In genomic region chr5:53430618-53431252, GRCh38 we compare ENCODE assay signal across 8 cellular contexts. TPM values are rescaled to one million over a fixed set of nuclear protein-coding genes. Genes with fewer than 3 reads are reported as not detected.
DNase-seq lines count a peak whose midpoint lies in the region; ATAC-seq, FAIRE-seq and TF ChIP-seq lines count a peak whose summit lies in the region.

No MANE protein-coding gene starts in this region.

- DNase-seq in D721Med (ENCODE audit: insufficient read length, low spot score) (no peak), MM.1S (no peak), coronary artery (ENCODE audit: low spot score) (no peak), NCI-H446 (lab: John Stamatoyannopoulos, UW) (no peak), H7 (no peak), DMS79 (lab: John Stamatoyannopoulos, UW) (no peak)

- H3K9ac ChIP-seq in MM.1S (ENCODE audit: low read length), result no peak overlapping the region

- H3K4me1 ChIP-seq in MM.1S (ENCODE audit: low read length) (no peaks in the 10 kb centered on the region), mesodermal cell (ENCODE audit: control insufficient read depth, insufficient read depth, low read length, poor library complexity, severe bottlenecking) (peaks cover 20% of the 10 kb centered on the region)

- H3K36me3 ChIP-seq in MM.1S (replicated peaks; ENCODE audit: insufficient read depth, low read length) (no peaks in the 10 kb centered on the region), mesodermal cell (ENCODE audit: control insufficient read depth, insufficient read depth, low read length) (no peaks in the 10 kb centered on the region), H7 (replicated peaks; ENCODE audit: control insufficient read depth, insufficient read depth, low read length) (no peaks in the 10 kb centered on the region)

- no peaks in the 10 kb centered on the region for H3F3A ChIP-seq in MM.1S (ENCODE audit: insufficient read depth, low read length)

- H3K4me2 ChIP-seq in MM.1S (ENCODE audit: low read depth, low read length), result no peak overlapping the region

- TF ChIP-seq CTCF in D721Med (IDR thresholded peaks at IDR 0.05; ENCODE audit: insufficient read depth, missing control alignments) (peak; percentile 24), MM.1S (IDR thresholded peaks at IDR 0.05; ENCODE audit: low read length) (peak; percentile 40), coronary artery (IDR thresholded peaks at IDR 0.05) (peak; percentile 38)

- no peak overlapping the region for H2AFZ ChIP-seq in MM.1S (ENCODE audit: low read length)

- H3K79me2 ChIP-seq in MM.1S (ENCODE audit: low read length), result no peaks in the 10 kb centered on the region

- H4K20me1 ChIP-seq in MM.1S (ENCODE audit: insufficient read depth, low read length), result no peaks in the 10 kb centered on the region

- no peak overlapping the region for H3K4me3 ChIP-seq in MM.1S (ENCODE audit: low read length)
- H3K4me3 ChIP-seq in coronary artery, result no peak overlapping the region
- H3K4me3 ChIP-seq in mesodermal cell (ENCODE audit: extremely low read depth, insufficient read depth, low read length, poor library complexity, severe bottlenecking), result no peak overlapping the region
- no peak overlapping the region for H3K4me3 ChIP-seq in H7 (ENCODE audit: insufficient read depth, low read depth, low read length)

- no peaks in the 10 kb centered on the region for H3K9me3 ChIP-seq in MM.1S (replicated peaks; ENCODE audit: insufficient read depth, low read length)
- no peaks in the 10 kb centered on the region for H3K9me3 ChIP-seq in mesodermal cell (ENCODE audit: control insufficient read depth, low read length)

- H3K27me3 ChIP-seq in MM.1S (replicated peaks; ENCODE audit: insufficient read depth, low read length), result no peaks in the 10 kb centered on the region
- no peaks in the 10 kb centered on the region for H3K27me3 ChIP-seq in H7 (ENCODE audit: control insufficient read depth, insufficient read depth, low read length)

- H3K27ac ChIP-seq in MM.1S (ENCODE audit: low read length) (no peak overlapping the region), coronary artery (no peak overlapping the region), mesodermal cell (ENCODE audit: low read depth, low read length, severe bottlenecking) (peak overlapping the region; percentile 39)

- H3K9me2 ChIP-seq in MM.1S (replicated peaks; ENCODE audit: insufficient read depth, low read length), result no peaks in the 10 kb centered on the region

- FAIRE-seq in D721Med (lab: Jason Lieb, UNC), result no peak

- ATAC-seq in HG03378 (IDR thresholded peaks at IDR 0.05; ENCODE audit: unreplicated experiment), result no peak

- 73 to 89% methylated on average over 3 to 5 of the region's 5 CpGs for WGBS in mesodermal cell (ENCODE audit: insufficient coverage in 2 of 2), 2 experiments

RNA-seq across cellular contexts. Expression of gene FST, which starts 49.7 kb away (rescaled TPM):
- 42.1 TPM for polyA plus RNA-seq in mesodermal cell (2013, experiment 1 of 2)
- 31.6 TPM for polyA plus RNA-seq in mesodermal cell (2013, experiment 2 of 2)
- 15.9 and 20.8 TPM in 2 replicates for total RNA-seq in H7 (2014; rRNA removed; shearing (Covaris generic))
